ENCODE assay signal across 8 cellular contexts in the genomic region with DNA sequence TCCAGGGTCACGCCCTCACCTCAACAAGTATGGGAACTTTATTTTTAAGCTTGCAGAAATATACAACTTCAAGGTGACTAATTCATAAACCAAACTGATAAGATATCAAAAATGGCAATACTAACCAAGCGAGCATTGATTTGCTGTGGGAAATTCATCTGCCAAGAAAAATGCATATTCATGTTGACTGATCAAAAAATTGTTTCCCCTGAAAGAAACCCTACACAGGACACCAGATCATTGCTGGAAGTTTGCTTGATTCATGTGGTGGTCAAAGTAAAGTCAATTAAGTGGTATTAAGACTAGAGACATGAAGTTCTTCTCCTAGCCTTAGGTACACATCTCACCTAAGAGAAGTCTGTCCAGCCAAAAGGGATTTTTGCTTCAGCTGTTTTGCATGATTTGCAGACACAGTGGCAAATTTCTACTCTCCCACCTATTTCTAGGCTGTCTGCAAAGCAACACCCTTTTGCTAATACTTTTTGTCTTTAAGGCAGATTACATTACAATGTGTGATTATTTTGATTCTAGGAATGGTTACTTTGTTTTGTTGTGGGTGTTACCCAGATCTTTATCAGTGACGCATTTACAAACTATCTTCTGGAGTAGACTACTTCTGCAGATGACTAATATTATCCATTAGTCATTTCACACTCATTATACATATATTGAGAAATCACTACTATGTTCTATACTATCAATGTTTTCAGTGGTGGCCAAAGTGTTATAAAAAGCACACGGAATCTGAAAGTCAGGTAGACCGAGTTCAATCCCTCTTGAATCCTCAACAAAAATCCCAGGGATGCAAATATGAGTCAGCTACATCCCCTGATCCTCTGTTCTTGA. TPM values are rescaled to one million over a fixed set of nuclear protein-coding genes. Genes with fewer than 3 reads are reported as not detected.
DNase-seq lines count a peak whose midpoint lies in the region; ATAC-seq and TF ChIP-seq lines count a peak whose summit lies in the region.

No MANE protein-coding gene starts in this region.

- ATAC-seq in GM19455 (IDR thresholded peaks at IDR 0.05; ENCODE audit: unreplicated experiment) (peak; percentile 85), HG03442 (IDR thresholded peaks at IDR 0.05; ENCODE audit: unreplicated experiment) (peak; percentile 92)
- peak; percentile 75 for ATAC-seq in activated naive CD8-positive, alpha-beta T cell treated with anti-CD3 and anti-CD28 coated beads, Interleukin-2, amount 10 ng/mL, durations not matched to agents 7 days and 5 days (ENCODE audit: low read depth)

- no peak for TF ChIP-seq CTCF in Calu3 (IDR thresholded peaks at IDR 0.05; ENCODE audit: unreplicated experiment)

- peak; percentile 10 for DNase-seq in Calu3
- DNase-seq in activated naive CD8-positive, alpha-beta T cell treated with anti-CD3 and anti-CD28 coated beads, Interleukin-2, amount 10 ng/mL, durations not matched to agents 7 days and 5 days = no peak
- DNase-seq in skeletal muscle cell (ENCODE audit: low read depth) = peak; percentile 14
- DNase-seq in HK-2 (ENCODE audit: unreplicated experiment) = no peak
- DNase-seq in NCI-H1930 (lab: John Stamatoyannopoulos, UW) = no peak
- DNase-seq in stimulated activated CD4-positive, alpha-beta T cell treated with anti-CD3 and anti-CD28 coated beads, Interleukin-1b, Interleukin-23, amount 100 ng/mL, for 48 hours = no peak

- no peak overlapping the region for H3K4me3 ChIP-seq in skeletal muscle cell (ENCODE audit: low read depth, low read length)

- peaks cover 9% of the 10 kb centered on the region for H3K36me3 Mint-ChIP-seq in Calu3 (ENCODE audit: insufficient read depth, unreplicated experiment)
- peaks cover 63% of the 10 kb centered on the region for H3K36me3 Mint-ChIP-seq in activated naive CD8-positive, alpha-beta T cell treated with anti-CD3 and anti-CD28 coated beads, Interleukin-2, amount 10 ng/mL, durations not matched to agents 7 days and 5 days

- peak overlapping the region; percentile 83 for H3K27ac Mint-ChIP-seq in Calu3 (ENCODE audit: unreplicated experiment)
- peak overlapping the region; percentile 90 for H3K27ac Mint-ChIP-seq in activated naive CD8-positive, alpha-beta T cell treated with anti-CD3 and anti-CD28 coated beads, Interleukin-2, amount 10 ng/mL, durations not matched to agents 7 days and 5 days

- peaks cover 8% of the 10 kb centered on the region for H3K4me1 Mint-ChIP-seq in Calu3 (ENCODE audit: low read depth, unreplicated experiment)
- H3K4me1 Mint-ChIP-seq in activated naive CD8-positive, alpha-beta T cell treated with anti-CD3 and anti-CD28 coated beads, Interleukin-2, amount 10 ng/mL, durations not matched to agents 7 days and 5 days = peaks cover 61% of the 10 kb centered on the region

- BruUV-seq in Calu3 (replicated peaks; lab: Mats Ljungman, UMichigan) = no TSS peak

- no peaks in the 10 kb centered on the region for H3K27me3 Mint-ChIP-seq in Calu3 (ENCODE audit: unreplicated experiment)
- H3K27me3 Mint-ChIP-seq in activated naive CD8-positive, alpha-beta T cell treated with anti-CD3 and anti-CD28 coated beads, Interleukin-2, amount 10 ng/mL, durations not matched to agents 7 days and 5 days = no peaks in the 10 kb centered on the region

- peak overlapping the region; percentile 4 for H3K4me3 Mint-ChIP-seq in Calu3 (ENCODE audit: low read depth, unreplicated experiment)
- H3K4me3 Mint-ChIP-seq in activated naive CD8-positive, alpha-beta T cell treated with anti-CD3 and anti-CD28 coated beads, Interleukin-2, amount 10 ng/mL, durations not matched to agents 7 days and 5 days = peak overlapping the region; percentile 75

- intact Hi-C loops in Calu3 (cut with micrococcal nuclease; ENCODE audit: unreplicated experiment) = no loop called here

- H3K9me3 Mint-ChIP-seq in Calu3 (ENCODE audit: low read depth, unreplicated experiment) = no peaks in the 10 kb centered on the region
- H3K9me3 Mint-ChIP-seq in activated naive CD8-positive, alpha-beta T cell treated with anti-CD3 and anti-CD28 coated beads, Interleukin-2, amount 10 ng/mL, durations not matched to agents 7 days and 5 days = peaks cover 7% of the 10 kb centered on the region

- CTCF ChIA-PET in Calu3 (lab: Charles Lee) = no interaction called here

- POLR2A ChIA-PET in activated naive CD8-positive, alpha-beta T cell treated with anti-CD3 and anti-CD28 coated beads, Interleukin-2, amount 10 ng/mL, durations not matched to agents 7 days and 5 days (lab: Charles Lee) = interaction anchor here (1.4 kb wide), 2 partner anchors 8 to 9 kb away, joined by 5 read pairs; no protein-coding TSS in a partner anchor

RNA-seq across cellular contexts. Expression of gene SAMSN1, which starts 12.3 kb away (rescaled TPM):
- 0.93 and 1.5 TPM in 2 replicates for total RNA-seq in Calu3 (2022)
- 100 to 1,000 TPM; 121 to 125 TPM for total RNA-seq in activated naive CD8-positive, alpha-beta T cell treated with anti-CD3 and anti-CD28 coated beads, Interleukin-2, amount 10 ng/mL, durations not matched to agents 7 days and 5 days

Comparison
In these comparisons a context has a peak if more than half of its experiments do, and no peak if none do; other contexts are left out.
1. DNase-seq: peak in Calu3 (single experiment) and skeletal muscle cell (single experiment); none in activated naive CD8-positive, alpha-beta T cell treated with anti-CD3 and anti-CD28 coated beads, Interleukin-2, amount 10 ng/mL, durations not matched to agents 7 days and 5 days (single experiment), HK-2 (single experiment), NCI-H1930 (0 of 2) and stimulated activated CD4-positive, alpha-beta T cell treated with anti-CD3 and anti-CD28 coated beads, Interleukin-1b, Interleukin-23, amount 100 ng/mL, for 48 hours (single experiment).
2. RNA of gene SAMSN1, which starts 12.3 kb away (total RNA-seq): 121 to 125 TPM in activated naive CD8-positive, alpha-beta T cell treated with anti-CD3 and anti-CD28 coated beads, Interleukin-2, amount 10 ng/mL, durations not matched to agents 7 days and 5 days; 0.93 to 1.5 TPM in Calu3; every median in the first group is over 10 times any median in the second.
3. Peak in every context shown above with its lines, with median percentiles within 50 percentile points of each other: ATAC-seq.